In genomic region chr20:54151073-54151436, GRCh38 we compare ENCODE assay signal across 1 cellular context.
TF ChIP-seq lines count a peak whose summit lies in the region.

No MANE protein-coding gene starts in this region.

TF ChIP-seq in K562, 482 proteins besides CTCF, POLR2A, EP300 and RAD21 (continued from another document):
- TF ChIP-seq HDAC3 (IDR thresholded peaks at IDR 0.05; ENCODE audit: borderline replicate concordance, partially characterized antibody), result no peak
- no peak for TF ChIP-seq VEZF1 (CRISPR knock-in tag; IDR thresholded peaks at IDR 0.05)
- TF ChIP-seq CREB3 (tag; conservative IDR thresholded peaks at IDR 0.05; ENCODE audit: low read depth), result no peak
- TF ChIP-seq NR2C2 (CRISPR knock-in tag; IDR thresholded peaks at IDR 0.05), result no peak
- no peak for TF ChIP-seq NR2C2 (tag; IDR thresholded peaks at IDR 0.05)
- no peak for TF ChIP-seq CBFA2T2 (conservative IDR thresholded peaks at IDR 0.05)
- peak; percentile 86 for TF ChIP-seq STAT5A (IDR thresholded peaks at IDR 0.05; ENCODE audit: borderline replicate concordance, low read length)
- peak in 1 of 2 experiments; percentile 94; a peak in 2 of 4 replicates for TF ChIP-seq SRF (CRISPR knock-in tag; IDR thresholded peaks at IDR 0.05)
- no peak for TF ChIP-seq ZNF311 (CRISPR knock-in tag; IDR thresholded peaks at IDR 0.05)
- no peak for TF ChIP-seq GMEB1 (CRISPR knock-in tag; IDR thresholded peaks at IDR 0.05)
- no peak for TF ChIP-seq EHMT2 (IDR thresholded peaks at IDR 0.05)
TF ChIP-seq in K562: peak in this region for 4.
